19 cellular contexts compared by ENCODE assay signal in genomic region chr20:5781798-5782750, GRCh38. TPM values are rescaled to one million over a fixed set of nuclear protein-coding genes. Genes with fewer than 3 reads are reported as not detected.
DNase-seq lines count a peak whose midpoint lies in the region; ATAC-seq, FAIRE-seq and TF ChIP-seq lines count a peak whose summit lies in the region.
"Had no signal": no experiment of that assay in that cellular context is flagged by ENCODE, and none has a peak within 500 bp of the region (broad histone marks: within the 10 kb centered on the region; RNA-seq: fewer than 3 reads in every experiment).

No MANE protein-coding gene starts in this region.

- no peak overlapping the region for H3K4me2 ChIP-seq in hepatocyte

- H3K27ac Mint-ChIP-seq in WTC11 = peak overlapping the region; percentile 90
- H3K27ac Mint-ChIP-seq: activated CD4-positive, alpha-beta T cell treated with anti-CD3 and anti-CD28 coated beads, Interleukin-2, amount 10 ng/mL, durations not matched to agents 24 days and 14 days; T-helper 2 cell treated with Interferon-gamma antibody and Interleukin-4, amounts not matched to agents 5 μg/mL and 100 μg/mL, for 36 hours had no signal

- H3K9me3 ChIP-seq in HEK293 (ENCODE audit: control insufficient read depth, insufficient read depth, low read depth, low read length) (no peaks in the 10 kb centered on the region), hepatocyte (ENCODE audit: low read depth) (no peaks in the 10 kb centered on the region), pancreas (no peaks in the 10 kb centered on the region)
- H3K9me3 ChIP-seq: ascending aorta, ovary, thoracic aorta had no signal

- no peak overlapping the region for H2AFZ ChIP-seq in hepatocyte

- no peaks in the 10 kb centered on the region for H3K36me3 ChIP-seq in HEK293 (ENCODE audit: control insufficient read depth in 2 of 2, insufficient read depth in 1 of 2, low read length in 2 of 2)
- H3K36me3 ChIP-seq in hepatocyte (replicated peaks; ENCODE audit: insufficient read depth, low read depth) = no peaks in the 10 kb centered on the region
- H3K36me3 ChIP-seq in pancreas = no peaks in the 10 kb centered on the region
- H3K36me3 ChIP-seq: ovary, thoracic aorta had no signal

- POLR2A ChIA-PET in HEK293 (lab: Yijun Ruan, JAX) = no interaction called here
- POLR2A ChIA-PET in WTC11 (lab: Charles Lee) = interaction anchor here (1.2 kb wide), 1 partner anchor 122 kb away, joined by 3 read pairs; no protein-coding TSS in a partner anchor

- H4K20me1 ChIP-seq in hepatocyte (ENCODE audit: insufficient read depth, poor library complexity, severe bottlenecking) = no peaks in the 10 kb centered on the region

- H3K4me3 Mint-ChIP-seq in WTC11 = no peak overlapping the region
- H3K4me3 Mint-ChIP-seq: activated CD4-positive, alpha-beta T cell treated with anti-CD3 and anti-CD28 coated beads, Interleukin-2, amount 10 ng/mL, durations not matched to agents 24 days and 14 days; H9; T-helper 2 cell treated with Interferon-gamma antibody and Interleukin-4, amounts not matched to agents 5 μg/mL and 100 μg/mL, for 36 hours had no signal

- H3K4me1 Mint-ChIP-seq in WTC11 = peaks cover 10% of the 10 kb centered on the region

- no peaks in the 10 kb centered on the region for H3K9me2 ChIP-seq in hepatocyte (replicated peaks; ENCODE audit: insufficient read depth)

- no peak for DNase-seq in WTC11 (ENCODE audit: low spot score)
- no peak for DNase-seq in hepatocyte (ENCODE audit: low spot score)
- DNase-seq in pancreas = peak in 3 of 6 donors; percentile 32 to 46 (median 40)
- DNase-seq in HUDEP-2 (lab: John Stamatoyannopoulos, UW; ENCODE audit: unreplicated experiment in 76 of 76) = no peak
- DNase-seq in MV-4-11 (lab: John Stamatoyannopoulos, UW) = no peak
- no peak for DNase-seq in NCI-H1417 treated with DMSO at 0.1 percent for 48 hours (lab: John Stamatoyannopoulos, UW)
- DNase-seq: activated CD4-positive, alpha-beta T cell treated with anti-CD3 and anti-CD28 coated beads, Interleukin-2, amount 10 ng/mL, durations not matched to agents 24 days and 14 days; activated T-cell treated with anti-CD3 and anti-CD28 coated beads, Interleukin-2, amount 50 U/mL, for 48 hours; DND-41; H9; NCI-H146; NCI-H524 treated with DMSO at 0.1 percent for 48 hours; ovary; stimulated activated CD4-positive, alpha-beta T cell treated with anti-CD3 and anti-CD28 coated beads, Interleukin-15, amount 100 ng/mL, for 24 hours had no signal

- no peaks in the 10 kb centered on the region for H3K36me3 Mint-ChIP-seq in WTC11

- H3K27me3 ChIP-seq in hepatocyte (no peaks in the 10 kb centered on the region), pancreas (no peaks in the 10 kb centered on the region)
- H3K27me3 ChIP-seq: ascending aorta, ovary had no signal

- TF ChIP-seq CTCF in HEK293 (tag by site-specific recombination; IDR thresholded peaks at IDR 0.05) (no peak), WTC11 (IDR thresholded peaks at IDR 0.05) (no peak), hepatocyte (IDR thresholded peaks at IDR 0.05; ENCODE audit: poor library complexity) (no peak), pancreas (IDR thresholded peaks at IDR 0.05) (no peak)

- peaks cover 4% of the 10 kb centered on the region for H3K4me1 ChIP-seq in HEK293 (ENCODE audit: control insufficient read depth, insufficient read depth, low read length)
- peaks cover 19% of the 10 kb centered on the region for H3K4me1 ChIP-seq in hepatocyte (ENCODE audit: insufficient read depth)
- H3K4me1 ChIP-seq in pancreas = peaks cover 15 to 49% (median 40%) of the 10 kb centered on the region in 3 donors

- H3K27ac ChIP-seq in HEK293 (ENCODE audit: extremely low read depth, low read depth, low read length) (no peak overlapping the region), hepatocyte (peak overlapping the region; percentile 77), pancreas (peak overlapping the region; percentile 30 to 49 (median 49))
- H3K27ac ChIP-seq: ascending aorta, ovary, thoracic aorta had no signal

- no peak overlapping the region for H3K4me3 ChIP-seq in HEK293 (ENCODE audit: low read depth, low read length)
- H3K4me3 ChIP-seq in hepatocyte = no peak overlapping the region
- H3K4me3 ChIP-seq in pancreas = no peak overlapping the region
- H3K4me3 ChIP-seq: ascending aorta, ovary, thoracic aorta had no signal

- ATAC-seq in WTC11 (peak; percentile 46; the same call in 1 of the 2 replicates), pancreas (peak; percentile 47 to 75 (median 68)), HG02970 (IDR thresholded peaks at IDR 0.05; ENCODE audit: low FRiP score, unreplicated experiment) (no peak)

- H3K79me2 ChIP-seq in hepatocyte = no peaks in the 10 kb centered on the region

- intact Hi-C loops in pancreas (cut with DNase I) = no loop called here

- CTCF ChIA-PET in HEK293 (lab: Yijun Ruan, JAX) = interaction anchor here (0.5 to 1.4 kb wide), 5 partner anchors 9 to 225 kb away, joined by 3 to 6 read pairs (median 3); no protein-coding TSS in a partner anchor
- CTCF ChIA-PET in WTC11 (lab: Charles Lee) = interaction anchor here (1.2 to 3.4 kb wide), 2 partner anchors 225 to 253 kb away, joined by 3 to 13 read pairs (median 6); no protein-coding TSS in a partner anchor

- FAIRE-seq in pancreas (lab: Jason Lieb, UNC) = no peak

- no peaks in the 10 kb centered on the region for H3K9me3 Mint-ChIP-seq in WTC11
- H3K9me3 Mint-ChIP-seq: activated CD4-positive, alpha-beta T cell treated with anti-CD3 and anti-CD28 coated beads, Interleukin-2, amount 10 ng/mL, durations not matched to agents 24 days and 14 days; H9; T-helper 2 cell treated with Interferon-gamma antibody and Interleukin-4, amounts not matched to agents 5 μg/mL and 100 μg/mL, for 36 hours had no signal

- no peaks in the 10 kb centered on the region for H3K27me3 Mint-ChIP-seq in WTC11 (ENCODE audit: low read depth)
- H3K27me3 Mint-ChIP-seq: activated CD4-positive, alpha-beta T cell treated with anti-CD3 and anti-CD28 coated beads, Interleukin-2, amount 10 ng/mL, durations not matched to agents 24 days and 14 days had no signal

- WGBS in hepatocyte (ENCODE audit: low lambda C conversion rate, missing lambda C conversion rate) = 29% methylated on average over 10 of the region's 11 CpGs
- 15 to 18% methylated on average over 11 of the region's 11 CpGs for WGBS in pancreas, 2 donors

TF ChIP-seq in HEK293, 187 proteins besides CTCF, POLR2A, EP300 and RAD21:
- no peak for TF ChIP-seq ZNF324 (tag by site-specific recombination; IDR thresholded peaks at IDR 0.05)
- TF ChIP-seq ZNF449 (tag by site-specific recombination; IDR thresholded peaks at IDR 0.05) = peak; percentile 74

TF ChIP-seq in WTC11, 78 proteins besides CTCF, POLR2A, EP300 and RAD21:
- TF ChIP-seq USF1 (CRISPR knock-in tag; IDR thresholded peaks at IDR 0.05) = no peak
- no peak for TF ChIP-seq MAX (CRISPR knock-in tag; IDR thresholded peaks at IDR 0.05)
- TF ChIP-seq HMGA2 (CRISPR knock-in tag; IDR thresholded peaks at IDR 0.05) = no peak
- no peak for TF ChIP-seq ZNF671 (CRISPR knock-in tag; IDR thresholded peaks at IDR 0.05)
- TF ChIP-seq NFE2L1 (CRISPR knock-in tag; IDR thresholded peaks at IDR 0.05) = no peak
- TF ChIP-seq, protein P1, sequence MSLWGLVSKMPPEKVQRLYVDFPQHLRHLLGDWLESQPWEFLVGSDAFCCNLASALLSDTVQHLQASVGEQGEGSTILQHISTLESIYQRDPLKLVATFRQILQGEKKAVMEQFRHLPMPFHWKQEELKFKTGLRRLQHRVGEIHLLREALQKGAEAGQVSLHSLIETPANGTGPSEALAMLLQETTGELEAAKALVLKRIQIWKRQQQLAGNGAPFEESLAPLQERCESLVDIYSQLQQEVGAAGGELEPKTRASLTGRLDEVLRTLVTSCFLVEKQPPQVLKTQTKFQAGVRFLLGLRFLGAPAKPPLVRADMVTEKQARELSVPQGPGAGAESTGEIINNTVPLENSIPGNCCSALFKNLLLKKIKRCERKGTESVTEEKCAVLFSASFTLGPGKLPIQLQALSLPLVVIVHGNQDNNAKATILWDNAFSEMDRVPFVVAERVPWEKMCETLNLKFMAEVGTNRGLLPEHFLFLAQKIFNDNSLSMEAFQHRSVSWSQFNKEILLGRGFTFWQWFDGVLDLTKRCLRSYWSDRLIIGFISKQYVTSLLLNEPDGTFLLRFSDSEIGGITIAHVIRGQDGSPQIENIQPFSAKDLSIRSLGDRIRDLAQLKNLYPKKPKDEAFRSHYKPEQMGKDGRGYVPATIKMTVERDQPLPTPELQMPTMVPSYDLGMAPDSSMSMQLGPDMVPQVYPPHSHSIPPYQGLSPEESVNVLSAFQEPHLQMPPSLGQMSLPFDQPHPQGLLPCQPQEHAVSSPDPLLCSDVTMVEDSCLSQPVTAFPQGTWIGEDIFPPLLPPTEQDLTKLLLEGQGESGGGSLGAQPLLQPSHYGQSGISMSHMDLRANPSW (CRISPR knock-in tag; conservative IDR thresholded peaks at IDR 0.05; ENCODE audit: low read depth) = no peak
- no peak for TF ChIP-seq IRF2 (CRISPR knock-in tag; IDR thresholded peaks at IDR 0.05; ENCODE audit: borderline replicate concordance, low read depth)
- TF ChIP-seq OVOL2 (CRISPR knock-in tag; IDR thresholded peaks at IDR 0.05; ENCODE audit: borderline replicate concordance) = no peak
- TF ChIP-seq MYBL2 (CRISPR knock-in tag; IDR thresholded peaks at IDR 0.05) = no peak

RNA-seq across cellular contexts. Expression of gene SHLD1, which starts 31.9 kb away (rescaled TPM):
- total RNA-seq in WTC11 (2021) (4.1 to 6.6 TPM (median 4.4 TPM) in 3 replicates), hepatocyte (5.9 and 8.3 TPM in 2 replicates), pancreas (1 to 10 TPM; 2.1 to 3.6 (median 2.9) TPM)
- polyA plus RNA-seq in hepatocyte (9.1 and 11.2 TPM in 2 replicates), pancreas (1 to 10 TPM; 3.5 to 6.6 TPM)
- total RNA-seq: ascending aorta had no signal
